In genomic region chr12:121190523-121191031, GRCh38 we compare ENCODE assay signal across 9 cellular contexts. TPM values are rescaled to one million over a fixed set of nuclear protein-coding genes. Genes with fewer than 3 reads are reported as not detected.
A peak's percentile ranks its signal among the peaks of the same experiment; 100 is the strongest.
DNase-seq lines count a peak whose midpoint lies in the region; ATAC-seq and TF ChIP-seq lines count a peak whose summit lies in the region.
"Had no signal": no experiment of that assay in that cellular context is flagged by ENCODE, and none has a peak within 500 bp of the region (broad histone marks: within the 10 kb centered on the region; RNA-seq: fewer than 3 reads in every experiment).

No MANE protein-coding gene starts in this region.

- ATAC-seq in sciatic nerve (peak; percentile 68), HG02759 (IDR thresholded peaks at IDR 0.05; ENCODE audit: unreplicated experiment) (no peak), GM18858 (IDR thresholded peaks at IDR 0.05; ENCODE audit: unreplicated experiment) (no peak), GM19351 (IDR thresholded peaks at IDR 0.05; ENCODE audit: unreplicated experiment) (no peak)

- no peak for TF ChIP-seq CTCF in fibroblast of mammary gland (conservative IDR thresholded peaks at IDR 0.05; ENCODE audit: control insufficient read depth, insufficient read depth, low read depth, low read length)

- no peaks in the 10 kb centered on the region for H3K27me3 ChIP-seq in H7 (ENCODE audit: control insufficient read depth, insufficient read depth, low read length)
- H3K27me3 ChIP-seq in SJSA1 (replicated peaks) = no peaks in the 10 kb centered on the region

- H3K9me3 ChIP-seq in SJSA1 (replicated peaks) = no peaks in the 10 kb centered on the region

- intact Hi-C loops in sciatic nerve (cut with DNase I) = no loop called here

- DNase-seq in H7 = peak; percentile 24
- DNase-seq in SJSA1 (ENCODE audit: low read depth in 1 of 2, low spot score in 2 of 2) = peak; percentile 87 to 94
- DNase-seq in fibroblast of mammary gland (ENCODE audit: low read depth) = peak; percentile 91
- no peak for DNase-seq in sciatic nerve (ENCODE audit: low spot score)
- DNase-seq in stimulated activated CD4-positive, alpha-beta T cell treated with anti-CD3 and anti-CD28 coated beads, Interleukin-4, amount 100 ng/mL, for 1 hour = no peak
- DNase-seq: NCI-H510A had no signal

- peaks cover 38% of the 10 kb centered on the region for H3K4me1 ChIP-seq in SJSA1 (replicated peaks)

- peak overlapping the region; percentile 90 for H3K27ac ChIP-seq in SJSA1

- H3K36me3 ChIP-seq in H7 (replicated peaks; ENCODE audit: control insufficient read depth, insufficient read depth, low read length) (no peaks in the 10 kb centered on the region), SJSA1 (no peaks in the 10 kb centered on the region)

- H3K4me3 ChIP-seq in H7 (ENCODE audit: insufficient read depth, low read depth, low read length) (no peak overlapping the region), SJSA1 (no peak overlapping the region), fibroblast of mammary gland (ENCODE audit: control insufficient read depth, low read depth, low read length) (peak overlapping the region; percentile 10)

RNA-seq across cellular contexts. Expression of gene P2RX4, which starts 19.4 kb away (rescaled TPM):
- total RNA-seq in H7 (2014; rRNA removed; shearing (Covaris generic)) = 11.1 and 12.6 TPM in 2 replicates
- total RNA-seq in SJSA1 (2014; rRNA removed; shearing (Covaris generic)) = 80.6 and 99.2 TPM in 2 replicates
- total RNA-seq in sciatic nerve = 24.2 TPM

RNA-seq across cellular contexts. Expression of gene P2RX7, which starts 57.9 kb away (rescaled TPM):
- 0.07 TPM in 1 of 2 replicates, not detected in the other for total RNA-seq in H7 (2014; rRNA removed; shearing (Covaris generic))
- total RNA-seq in SJSA1 (2014; rRNA removed; shearing (Covaris generic)) = 2.2 and 3.1 TPM in 2 replicates
- 24.5 TPM for total RNA-seq in sciatic nerve

Comparison
In these comparisons a context has a peak if more than half of its experiments do, and no peak if none do; other contexts are left out.
1. DNase-seq: peak in H7 (single experiment), SJSA1 (2 of 2) and fibroblast of mammary gland (single experiment); none in sciatic nerve (single experiment) and stimulated activated CD4-positive, alpha-beta T cell treated with anti-CD3 and anti-CD28 coated beads, Interleukin-4, amount 100 ng/mL, for 1 hour (single experiment).